24 cellular contexts compared by ENCODE assay signal in the genomic region with DNA sequence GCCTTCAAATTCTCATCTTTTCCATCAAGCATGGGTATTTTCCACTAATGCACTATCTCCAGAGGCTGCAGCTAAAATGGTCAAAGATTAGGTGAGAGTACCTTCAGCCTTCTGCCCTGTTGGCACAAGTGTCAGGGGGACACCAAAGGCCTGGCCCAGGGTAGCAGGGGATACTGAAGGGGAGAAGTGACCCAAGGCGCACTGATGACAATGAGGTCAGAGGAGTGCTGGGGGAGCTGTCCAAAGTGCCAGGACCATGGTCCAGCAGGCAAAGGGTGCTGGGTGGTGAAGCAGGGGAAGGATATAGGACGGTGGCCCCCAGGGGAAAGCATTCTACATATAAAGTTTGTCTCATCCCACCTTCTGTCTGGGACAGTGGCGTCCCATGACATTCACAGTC.
DNase-seq lines count a peak whose midpoint lies in the region; ATAC-seq, FAIRE-seq and TF ChIP-seq lines count a peak whose summit lies in the region.
"Had no signal": no experiment of that assay in that cellular context is flagged by ENCODE, and none has a peak within 500 bp of the region (broad histone marks: within the 10 kb centered on the region; RNA-seq: fewer than 3 reads in every experiment).

No MANE protein-coding gene starts in this region.

- DNase-seq in natural killer cell treated with Interleukin-12 subunit alpha and Interleukin-12 subunit beta and Interleukin-15 and Interleukin-18, amount 100 ng/mL, for 72 hours (ENCODE audit: low spot score) = no peak
- DNase-seq in natural killer cell (no peak), GM12878 (ENCODE audit: low read depth, low spot score) (no peak), islet precursor cell (peak; percentile 30), NCI-H187 treated with DMSO at 0.1 percent for 48 hours (lab: John Stamatoyannopoulos, UW) (no peak), NCI-H2107 (lab: John Stamatoyannopoulos, UW) (no peak)
- DNase-seq: Caco-2; CD4-positive, CD25-positive, alpha-beta regulatory T cell; CD8-positive, alpha-beta T cell; DMS79; EL; GDM1; H7; HCEC 1CT; HFFc6 had no signal

- no peaks in the 10 kb centered on the region for H3K79me2 ChIP-seq in GM12878 (ENCODE audit: control insufficient read depth, insufficient read depth, low read length)

- H3K27me3 Mint-ChIP-seq in natural killer cell treated with Interleukin-12 subunit alpha and Interleukin-12 subunit beta and Interleukin-15 and Interleukin-18, amount 100 ng/mL, for 72 hours = peaks cover 17 to 48% of the 10 kb centered on the region in 2 donors
- peaks cover 10 to 26% of the 10 kb centered on the region in 2 donors for H3K27me3 Mint-ChIP-seq in natural killer cell (ENCODE audit: low read depth in 2 of 2)

- RAD21 ChIA-PET in GM12878 (lab: Charles Lee; ENCODE audit: unreplicated experiment) = no interaction called here

- FAIRE-seq in GM12878 (lab: Jason Lieb, UNC) = no peak
- FAIRE-seq: A204.1, GM12891, GM18507, H1 had no signal

- CTCF ChIA-PET in GM12878 (lab: Yijun Ruan, JAX) = interaction anchor here (1.4 kb wide), 1 partner anchor 122 kb away, joined by 3 read pairs; no protein-coding TSS in a partner anchor

- no peak overlapping the region for H3K4me3 ChIP-seq in GM12878
- H3K4me3 ChIP-seq: BLaER1 had no signal

- no peaks in the 10 kb centered on the region for H3K4me1 Mint-ChIP-seq in natural killer cell treated with Interleukin-12 subunit alpha and Interleukin-12 subunit beta and Interleukin-15 and Interleukin-18, amount 100 ng/mL, for 72 hours (ENCODE audit: low read depth in 2 of 2)
- H3K4me1 Mint-ChIP-seq in natural killer cell = no peaks in the 10 kb centered on the region
- H3K4me1 Mint-ChIP-seq: B cell; CD4-positive, CD25-positive, alpha-beta regulatory T cell had no signal

- SMC1A ChIA-PET in GM12878 (lab: Charles Lee; ENCODE audit: uncharacterized antibody, unreplicated experiment) = no interaction called here

- 26% methylated on average over 3 of the region's 3 CpGs for WGBS in GM12878 (ENCODE audit: insufficient coverage, insufficient replicate concordance, low lambda C conversion rate, missing lambda C conversion rate)

- H3K27ac Mint-ChIP-seq in natural killer cell treated with Interleukin-12 subunit alpha and Interleukin-12 subunit beta and Interleukin-15 and Interleukin-18, amount 100 ng/mL, for 72 hours = no peak overlapping the region
- no peak overlapping the region for H3K27ac Mint-ChIP-seq in natural killer cell
- H3K27ac Mint-ChIP-seq: B cell; CD4-positive, CD25-positive, alpha-beta regulatory T cell; CD8-positive, alpha-beta T cell; HFFc6 had no signal

- peak; percentile 27 to 59 for ATAC-seq in natural killer cell treated with Interleukin-12 subunit alpha and Interleukin-12 subunit beta and Interleukin-15 and Interleukin-18, amount 100 ng/mL, for 72 hours
- ATAC-seq in natural killer cell (no peak), GM12878 (no peak), GM18511 (IDR thresholded peaks at IDR 0.05; ENCODE audit: unreplicated experiment) (no peak)
- ATAC-seq: CD8-positive, alpha-beta T cell had no signal

- in situ Hi-C loops in GM12878 (cut with MboI) = no loop called here

- POLR2A ChIA-PET in GM12878 (lab: Charles Lee) = no interaction called here

- no peaks in the 10 kb centered on the region for H3K36me3 ChIP-seq in GM12878 (ENCODE audit: control insufficient read depth in 2 of 2, insufficient read depth in 2 of 2, low read length in 1 of 2)
- H3K36me3 ChIP-seq: BLaER1 had no signal

- H4K20me1 ChIP-seq in GM12878 (ENCODE audit: control insufficient read depth, insufficient read depth) = no peaks in the 10 kb centered on the region
- H4K20me1 ChIP-seq: BLaER1 had no signal

- TF ChIP-seq POLR2A in GM12878 (IDR thresholded peaks at IDR 0.05; ENCODE audit: low read depth, low read length) = no peak

- H3K4me3 Mint-ChIP-seq in natural killer cell treated with Interleukin-12 subunit alpha and Interleukin-12 subunit beta and Interleukin-15 and Interleukin-18, amount 100 ng/mL, for 72 hours = no peak overlapping the region
- no peak overlapping the region for H3K4me3 Mint-ChIP-seq in natural killer cell
- H3K4me3 Mint-ChIP-seq: B cell; CD4-positive, CD25-positive, alpha-beta regulatory T cell; CD8-positive, alpha-beta T cell; HFFc6 had no signal

- no peaks in the 10 kb centered on the region for H3K9me3 ChIP-seq in GM12878 (replicated peaks; ENCODE audit: control insufficient read depth, insufficient read depth, low read length)
- H3K9me3 ChIP-seq: BLaER1, Caco-2 had no signal

- H2AFZ ChIP-seq in GM12878 (ENCODE audit: control insufficient read depth, low read depth, low read length) = no peak overlapping the region

- no TSS peak for BruUV-seq in GM12878 (replicated peaks; lab: Mats Ljungman, UMichigan)

- intact Hi-C loops in natural killer cell (cut with micrococcal nuclease) (no loop called here), GM12878 (cut with micrococcal nuclease; ENCODE audit: unreplicated experiment) (no loop called here)

- TF ChIP-seq CTCF in natural killer cell (IDR thresholded peaks at IDR 0.05) (no peak), GM12878 (IDR thresholded peaks at IDR 0.05 in 2 of 3, conservative IDR thresholded peaks at IDR 0.05 in 1 of 3; ENCODE audit: control insufficient read depth in 2 of 3, extremely low read depth in 1 of 3, insufficient read depth in 1 of 3, low read depth in 3 of 3, low read length in 3 of 3) (no peak)

- TF ChIP-seq EP300 in GM12878 (IDR thresholded peaks at IDR 0.05; ENCODE audit: borderline replicate concordance in 1 of 2, control insufficient read depth in 1 of 2, low read depth in 2 of 2, low read length in 2 of 2) = no peak

- no peak overlapping the region for H3K27ac ChIP-seq in GM12878 (ENCODE audit: control insufficient read depth, insufficient read depth)
- H3K27ac ChIP-seq: 22Rv1, BLaER1, C4-2B had no signal

- H3K36me3 Mint-ChIP-seq in natural killer cell treated with Interleukin-12 subunit alpha and Interleukin-12 subunit beta and Interleukin-15 and Interleukin-18, amount 100 ng/mL, for 72 hours = no peaks in the 10 kb centered on the region
- no peaks in the 10 kb centered on the region for H3K36me3 Mint-ChIP-seq in natural killer cell
- H3K36me3 Mint-ChIP-seq: CD4-positive, CD25-positive, alpha-beta regulatory T cell; CD8-positive, alpha-beta T cell had no signal

- H3K27me3 ChIP-seq in GM12878 (replicated peaks in 1 of 2; ENCODE audit: control insufficient read depth in 2 of 2, insufficient read depth in 2 of 2, low read length in 1 of 2) = peaks cover 0 to 1% of the 10 kb centered on the region in 2 experiments; a peak in 2 of 4 replicates
- H3K27me3 ChIP-seq: BLaER1 had no signal

- no peak for TF ChIP-seq RAD21 in GM12878 (IDR thresholded peaks at IDR 0.05; ENCODE audit: insufficient read depth, low read depth, low read length)

- no peak overlapping the region for H3K4me2 ChIP-seq in GM12878 (ENCODE audit: control insufficient read depth, insufficient read depth)
- H3K4me2 ChIP-seq: BLaER1 had no signal

- H3K9me3 Mint-ChIP-seq in natural killer cell treated with Interleukin-12 subunit alpha and Interleukin-12 subunit beta and Interleukin-15 and Interleukin-18, amount 100 ng/mL, for 72 hours = peaks cover 3% of the 10 kb centered on the region
- no peaks in the 10 kb centered on the region for H3K9me3 Mint-ChIP-seq in natural killer cell
- H3K9me3 Mint-ChIP-seq: CD8-positive, alpha-beta T cell had no signal

- no peak overlapping the region for H3K9ac ChIP-seq in GM12878 (ENCODE audit: control insufficient read depth, insufficient read depth, low read length)
- H3K9ac ChIP-seq: BLaER1 had no signal

- H3K4me1 ChIP-seq in GM12878 (ENCODE audit: control insufficient read depth, insufficient read depth, low read length) = no peaks in the 10 kb centered on the region
- H3K4me1 ChIP-seq: BLaER1, Caco-2 had no signal

TF ChIP-seq in GM12878, 131 proteins besides CTCF, POLR2A, EP300 and RAD21 (continues in another document):
- TF ChIP-seq KDM1A (IDR thresholded peaks at IDR 0.05; ENCODE audit: borderline replicate concordance) = no peak
- no peak for TF ChIP-seq RCOR1 (conservative IDR thresholded peaks at IDR 0.05; ENCODE audit: low read depth, low read length)
- TF ChIP-seq, protein P1, sequence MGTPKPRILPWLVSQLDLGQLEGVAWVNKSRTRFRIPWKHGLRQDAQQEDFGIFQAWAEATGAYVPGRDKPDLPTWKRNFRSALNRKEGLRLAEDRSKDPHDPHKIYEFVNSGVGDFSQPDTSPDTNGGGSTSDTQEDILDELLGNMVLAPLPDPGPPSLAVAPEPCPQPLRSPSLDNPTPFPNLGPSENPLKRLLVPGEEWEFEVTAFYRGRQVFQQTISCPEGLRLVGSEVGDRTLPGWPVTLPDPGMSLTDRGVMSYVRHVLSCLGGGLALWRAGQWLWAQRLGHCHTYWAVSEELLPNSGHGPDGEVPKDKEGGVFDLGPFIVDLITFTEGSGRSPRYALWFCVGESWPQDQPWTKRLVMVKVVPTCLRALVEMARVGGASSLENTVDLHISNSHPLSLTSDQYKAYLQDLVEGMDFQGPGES (IDR thresholded peaks at IDR 0.05) = no peak
- TF ChIP-seq SMAD5 (IDR thresholded peaks at IDR 0.05; ENCODE audit: low read depth) = no peak
- TF ChIP-seq, protein P2, sequence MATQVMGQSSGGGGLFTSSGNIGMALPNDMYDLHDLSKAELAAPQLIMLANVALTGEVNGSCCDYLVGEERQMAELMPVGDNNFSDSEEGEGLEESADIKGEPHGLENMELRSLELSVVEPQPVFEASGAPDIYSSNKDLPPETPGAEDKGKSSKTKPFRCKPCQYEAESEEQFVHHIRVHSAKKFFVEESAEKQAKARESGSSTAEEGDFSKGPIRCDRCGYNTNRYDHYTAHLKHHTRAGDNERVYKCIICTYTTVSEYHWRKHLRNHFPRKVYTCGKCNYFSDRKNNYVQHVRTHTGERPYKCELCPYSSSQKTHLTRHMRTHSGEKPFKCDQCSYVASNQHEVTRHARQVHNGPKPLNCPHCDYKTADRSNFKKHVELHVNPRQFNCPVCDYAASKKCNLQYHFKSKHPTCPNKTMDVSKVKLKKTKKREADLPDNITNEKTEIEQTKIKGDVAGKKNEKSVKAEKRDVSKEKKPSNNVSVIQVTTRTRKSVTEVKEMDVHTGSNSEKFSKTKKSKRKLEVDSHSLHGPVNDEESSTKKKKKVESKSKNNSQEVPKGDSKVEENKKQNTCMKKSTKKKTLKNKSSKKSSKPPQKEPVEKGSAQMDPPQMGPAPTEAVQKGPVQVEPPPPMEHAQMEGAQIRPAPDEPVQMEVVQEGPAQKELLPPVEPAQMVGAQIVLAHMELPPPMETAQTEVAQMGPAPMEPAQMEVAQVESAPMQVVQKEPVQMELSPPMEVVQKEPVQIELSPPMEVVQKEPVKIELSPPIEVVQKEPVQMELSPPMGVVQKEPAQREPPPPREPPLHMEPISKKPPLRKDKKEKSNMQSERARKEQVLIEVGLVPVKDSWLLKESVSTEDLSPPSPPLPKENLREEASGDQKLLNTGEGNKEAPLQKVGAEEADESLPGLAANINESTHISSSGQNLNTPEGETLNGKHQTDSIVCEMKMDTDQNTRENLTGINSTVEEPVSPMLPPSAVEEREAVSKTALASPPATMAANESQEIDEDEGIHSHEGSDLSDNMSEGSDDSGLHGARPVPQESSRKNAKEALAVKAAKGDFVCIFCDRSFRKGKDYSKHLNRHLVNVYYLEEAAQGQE (IDR thresholded peaks at IDR 0.05; ENCODE audit: low read depth, low read length) = peak; percentile 43; the same call in 1 of the 2 replicates
- TF ChIP-seq MYB (IDR thresholded peaks at IDR 0.05; ENCODE audit: borderline replicate concordance, low read depth, low read length) = no peak

Comparison
In these comparisons a context has a peak if more than half of its experiments do, and no peak if none do; other contexts are left out.
1. ATAC-seq: peak in natural killer cell treated with Interleukin-12 subunit alpha and Interleukin-12 subunit beta and Interleukin-15 and Interleukin-18, amount 100 ng/mL, for 72 hours (2 of 2); none in natural killer cell (0 of 3), GM12878 (single experiment) and GM18511 (single experiment).